ENCODE assay signal across 10 cellular contexts in the genomic region with DNA sequence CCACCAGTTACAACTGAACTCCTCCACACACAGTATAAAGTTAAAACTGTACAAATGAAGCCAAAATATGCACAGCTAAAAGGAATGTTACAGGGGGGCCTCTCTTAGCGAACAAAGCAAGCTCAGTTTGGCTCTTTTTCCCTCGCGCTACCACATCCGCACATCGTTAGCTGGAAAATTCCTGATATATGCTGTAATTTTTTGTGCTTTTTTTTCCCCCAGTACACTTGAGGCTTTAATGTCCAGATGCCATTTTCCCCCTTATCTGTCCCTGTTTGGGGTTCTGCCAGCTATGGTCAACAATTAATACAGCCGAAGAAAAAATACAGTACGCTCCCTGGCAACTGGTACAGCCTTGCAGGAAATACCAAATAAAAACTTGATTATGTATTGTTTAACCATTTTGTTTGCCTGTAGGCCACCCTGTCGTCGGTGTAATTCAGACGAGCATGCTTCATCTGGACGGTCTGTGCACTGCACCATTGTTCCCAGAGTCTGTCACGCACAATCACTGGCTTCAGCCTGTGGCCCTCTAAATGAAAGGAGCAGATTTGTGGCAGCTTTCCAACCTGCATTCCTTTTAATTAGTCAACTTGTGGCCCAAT.
A peak's percentile ranks its signal among the peaks of the same experiment; 100 is the strongest.
DNase-seq lines count a peak whose midpoint lies in the region; ATAC-seq, FAIRE-seq and TF ChIP-seq lines count a peak whose summit lies in the region.
"Had no signal": no experiment of that assay in that cellular context is flagged by ENCODE, and none has a peak within 500 bp of the region (broad histone marks: within the 10 kb centered on the region; RNA-seq: fewer than 3 reads in every experiment).

No MANE protein-coding gene starts in this region.

- H3K4me3 ChIP-seq in bronchial epithelial cell (ENCODE audit: low read depth, low read length), result no peak overlapping the region
- H3K4me3 ChIP-seq: ovary had no signal

- H3K27ac ChIP-seq in substantia nigra (ENCODE audit: low read depth, low read length, poor library complexity, severe bottlenecking), result peak overlapping the region; percentile 85
- H3K27ac ChIP-seq: ovary had no signal

- CTCF ChIA-PET in activated CD8-positive, alpha-beta T cell treated with anti-CD3 and anti-CD28 coated beads for 36 hours (lab: Charles Lee), result interaction anchor here (0.7 to 2.9 kb wide), 3 partner anchors 9 to 135 kb away, joined by 5 to 13 read pairs (median 10); no protein-coding TSS in a partner anchor

- ATAC-seq in left colon (peak; percentile 48), GM19397 (IDR thresholded peaks at IDR 0.05; ENCODE audit: unreplicated experiment) (no peak), GM21786 (IDR thresholded peaks at IDR 0.05; ENCODE audit: unreplicated experiment) (no peak)
- no peak for ATAC-seq in stimulated activated naive CD8-positive, alpha-beta T cell treated with anti-CD3 and anti-CD28 coated beads, Interleukin-15, amount 100 ng/mL, for 72 hours
- ATAC-seq in activated CD8-positive, alpha-beta T cell treated with anti-CD3 and anti-CD28 coated beads for 36 hours, result no peak

- DNase-seq in HT1080 (ENCODE audit: low read depth) (peak; percentile 92), bronchial epithelial cell (ENCODE audit: low read depth) (peak; percentile 82), left colon (peak; percentile 25 to 51), substantia nigra (lab: John Stamatoyannopoulos, UW) (peak in 39 of 49 donors; percentile 6 to 72 (median 42))
- no peak for DNase-seq in stimulated activated naive CD8-positive, alpha-beta T cell treated with anti-CD3 and anti-CD28 coated beads, Interleukin-15, amount 100 ng/mL, for 72 hours
- DNase-seq in activated CD8-positive, alpha-beta T cell treated with anti-CD3 and anti-CD28 coated beads for 36 hours, result no peak

- intact Hi-C loops in left colon (cut with DNase I, micrococcal nuclease), result no loop called here
- intact Hi-C loops in activated CD8-positive, alpha-beta T cell treated with anti-CD3 and anti-CD28 coated beads for 36 hours (cut with micrococcal nuclease), result loop anchor here (10.0 kb wide), 1 partner anchor 356 kb away; no protein-coding TSS in a partner anchor

- H3K36me3 ChIP-seq in bronchial epithelial cell (ENCODE audit: control insufficient read depth, insufficient read depth, low read length), result no peaks in the 10 kb centered on the region
- H3K36me3 ChIP-seq: ovary had no signal

- H3K27me3 ChIP-seq in bronchial epithelial cell (ENCODE audit: control insufficient read depth, insufficient read depth, low read length), result no peaks in the 10 kb centered on the region
- H3K27me3 ChIP-seq: ovary had no signal

- H3K4me3 Mint-ChIP-seq in stimulated activated naive CD8-positive, alpha-beta T cell treated with anti-CD3 and anti-CD28 coated beads, Interleukin-15, amount 100 ng/mL, for 72 hours, result no peak overlapping the region
- no peak overlapping the region for H3K4me3 Mint-ChIP-seq in activated CD8-positive, alpha-beta T cell treated with anti-CD3 and anti-CD28 coated beads for 36 hours

- no peak for TF ChIP-seq CTCF in bronchial epithelial cell (IDR thresholded peaks at IDR 0.05; ENCODE audit: insufficient read depth, low read length, severe bottlenecking)
- TF ChIP-seq CTCF in activated CD8-positive, alpha-beta T cell treated with anti-CD3 and anti-CD28 coated beads for 36 hours (IDR thresholded peaks at IDR 0.05), result no peak

- H3K27me3 Mint-ChIP-seq in stimulated activated naive CD8-positive, alpha-beta T cell treated with anti-CD3 and anti-CD28 coated beads, Interleukin-15, amount 100 ng/mL, for 72 hours, result no peaks in the 10 kb centered on the region
- no peaks in the 10 kb centered on the region for H3K27me3 Mint-ChIP-seq in activated CD8-positive, alpha-beta T cell treated with anti-CD3 and anti-CD28 coated beads for 36 hours

- peaks cover 36% of the 10 kb centered on the region for H3K4me1 Mint-ChIP-seq in stimulated activated naive CD8-positive, alpha-beta T cell treated with anti-CD3 and anti-CD28 coated beads, Interleukin-15, amount 100 ng/mL, for 72 hours
- H3K4me1 Mint-ChIP-seq in activated CD8-positive, alpha-beta T cell treated with anti-CD3 and anti-CD28 coated beads for 36 hours (ENCODE audit: low read depth), result peaks cover 24% of the 10 kb centered on the region

- no peak for FAIRE-seq in bronchial epithelial cell (lab: Jason Lieb, UNC)
- FAIRE-seq: TTC549 had no signal

- H3K27ac Mint-ChIP-seq in stimulated activated naive CD8-positive, alpha-beta T cell treated with anti-CD3 and anti-CD28 coated beads, Interleukin-15, amount 100 ng/mL, for 72 hours, result no peak overlapping the region
- H3K27ac Mint-ChIP-seq in activated CD8-positive, alpha-beta T cell treated with anti-CD3 and anti-CD28 coated beads for 36 hours, result no peak overlapping the region

- POLR2A ChIA-PET in activated CD8-positive, alpha-beta T cell treated with anti-CD3 and anti-CD28 coated beads for 36 hours (lab: Charles Lee), result interaction anchor here (0.9 to 1.2 kb wide), 2 partner anchors 8 to 133 kb away, joined by 3 read pairs; no protein-coding TSS in a partner anchor

- H3K36me3 Mint-ChIP-seq in activated CD8-positive, alpha-beta T cell treated with anti-CD3 and anti-CD28 coated beads for 36 hours (ENCODE audit: low read depth), result peaks cover 33% of the 10 kb centered on the region

- peaks cover 5 to 6% of the 10 kb centered on the region in 2 donors for H3K9me3 Mint-ChIP-seq in stimulated activated naive CD8-positive, alpha-beta T cell treated with anti-CD3 and anti-CD28 coated beads, Interleukin-15, amount 100 ng/mL, for 72 hours
- peaks cover 4% of the 10 kb centered on the region for H3K9me3 Mint-ChIP-seq in activated CD8-positive, alpha-beta T cell treated with anti-CD3 and anti-CD28 coated beads for 36 hours

Comparison
In these comparisons a context has a peak if more than half of its experiments do, and no peak if none do; other contexts are left out.
1. DNase-seq: peak in HT1080 (single experiment), bronchial epithelial cell (single experiment), left colon (2 of 2) and substantia nigra (39 of 49); none in stimulated activated naive CD8-positive, alpha-beta T cell treated with anti-CD3 and anti-CD28 coated beads, Interleukin-15, amount 100 ng/mL, for 72 hours (0 of 2) and activated CD8-positive, alpha-beta T cell treated with anti-CD3 and anti-CD28 coated beads for 36 hours (single experiment).